8 cellular contexts compared by ENCODE assay signal in the genomic region with DNA sequence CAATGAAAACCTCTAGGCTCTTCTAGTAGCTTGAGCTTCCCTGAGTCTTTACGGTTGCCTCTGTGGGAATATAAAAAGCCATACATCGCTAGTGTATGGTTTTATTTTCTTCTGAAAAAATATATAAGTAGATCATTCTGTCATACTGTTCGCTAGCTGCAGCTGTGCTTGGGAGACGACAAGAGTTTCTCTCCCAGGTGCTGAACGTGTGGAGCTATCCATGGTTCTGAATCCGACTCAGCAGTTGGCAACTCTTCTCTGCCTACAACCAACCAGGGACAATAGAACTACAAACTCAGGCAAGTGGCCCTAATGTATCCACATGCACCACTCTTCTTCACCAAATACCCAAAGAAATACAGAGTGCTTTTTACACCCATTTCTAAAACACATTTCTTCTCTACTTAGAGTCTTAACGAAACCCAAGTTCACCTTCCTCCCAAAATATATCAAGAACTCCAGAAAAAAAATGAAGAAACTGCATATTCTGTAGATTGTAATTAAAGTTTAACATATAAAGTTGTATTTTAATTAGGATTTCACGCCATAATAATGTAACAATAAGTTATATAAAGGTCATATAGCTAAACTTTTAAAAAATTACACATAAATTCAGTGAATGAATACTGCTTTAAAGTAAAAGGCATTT. TPM values are rescaled to one million over a fixed set of nuclear protein-coding genes. Genes with fewer than 3 reads are reported as not detected.
DNase-seq lines count a peak whose midpoint lies in the region; ATAC-seq and TF ChIP-seq lines count a peak whose summit lies in the region.

No MANE protein-coding gene starts in this region.

- H3K9ac ChIP-seq in endodermal cell (ENCODE audit: extremely low read depth, low read length, poor library complexity, severe bottlenecking): no peak overlapping the region

- no peaks in the 10 kb centered on the region for H3K36me3 Mint-ChIP-seq in endodermal cell (ENCODE audit: low read depth)
- H3K36me3 Mint-ChIP-seq in nephron progenitor cell (ENCODE audit: low read depth): no peaks in the 10 kb centered on the region
- no peaks in the 10 kb centered on the region for H3K36me3 Mint-ChIP-seq in HFFc6 (ENCODE audit: low read depth)

- ATAC-seq in heart left ventricle: peak in 2 of 4 donors; percentile 48 to 68
- peak; percentile 87 for ATAC-seq in HG02973 (IDR thresholded peaks at IDR 0.05; ENCODE audit: unreplicated experiment)
- ATAC-seq in GM19328 (IDR thresholded peaks at IDR 0.05; ENCODE audit: unreplicated experiment): no peak

- no peak overlapping the region for H3K4me3 Mint-ChIP-seq in endodermal cell
- peak overlapping the region; percentile 46 for H3K4me3 Mint-ChIP-seq in nephron progenitor cell
- H3K4me3 Mint-ChIP-seq in HFFc6: no peak overlapping the region

- TF ChIP-seq CTCF in heart left ventricle (IDR thresholded peaks at IDR 0.05) (no peak), endodermal cell (conservative IDR thresholded peaks at IDR 0.05) (no peak), nephron progenitor cell (IDR thresholded peaks at IDR 0.05) (no peak), HFFc6 (IDR thresholded peaks at IDR 0.05) (no peak)

- H3K27ac Mint-ChIP-seq in endodermal cell (no peak overlapping the region), nephron progenitor cell (no peak overlapping the region), HFFc6 (no peak overlapping the region)

- WGBS in heart left ventricle, 4 donors: 11 to 13% (median 11%) methylated on average over 8 of the region's 8 CpGs
- WGBS in endodermal cell (ENCODE audit: insufficient coverage in 1 of 2, insufficient read length in 1 of 2), 2 experiments: 0 to 14% methylated on average over 3 to 7 of the region's 8 CpGs

- peaks cover 6% of the 10 kb centered on the region for H3K9me3 Mint-ChIP-seq in endodermal cell
- peaks cover 10% of the 10 kb centered on the region for H3K9me3 Mint-ChIP-seq in nephron progenitor cell
- peaks cover 21% of the 10 kb centered on the region for H3K9me3 Mint-ChIP-seq in HFFc6

- peaks cover 14% of the 10 kb centered on the region for H3K4me1 Mint-ChIP-seq in endodermal cell
- peaks cover 19% of the 10 kb centered on the region for H3K4me1 Mint-ChIP-seq in nephron progenitor cell
- H3K4me1 Mint-ChIP-seq in HFFc6 (ENCODE audit: low read depth): no peaks in the 10 kb centered on the region

- peaks cover 46% of the 10 kb centered on the region for H3K27me3 Mint-ChIP-seq in endodermal cell (ENCODE audit: insufficient read depth)
- peaks cover 50% of the 10 kb centered on the region for H3K27me3 Mint-ChIP-seq in nephron progenitor cell (ENCODE audit: low read depth, poor library complexity)
- H3K27me3 Mint-ChIP-seq in HFFc6 (ENCODE audit: insufficient read depth): no peaks in the 10 kb centered on the region

- H3K4me1 ChIP-seq in heart left ventricle (peaks cover 0 to 12% (median 0%) of the 10 kb centered on the region in 12 donors), endodermal cell (ENCODE audit: control insufficient read depth, insufficient read depth, low read length) (no peaks in the 10 kb centered on the region)

- DNase-seq in heart left ventricle: peak in 3 of 5 donors; percentile 18 to 29 (median 27)
- no peak for DNase-seq in cardiac septum (ENCODE audit: low spot score)
- DNase-seq in endodermal cell: peak; percentile 94
- peak; percentile 84 for DNase-seq in nephron progenitor cell
- no peak for DNase-seq in HFFc6

- no peak overlapping the region for H3K27ac ChIP-seq in heart left ventricle
- H3K27ac ChIP-seq in endodermal cell (ENCODE audit: low read depth, low read length): no peak overlapping the region

- H3K36me3 ChIP-seq in heart left ventricle (no peaks in the 10 kb centered on the region), endodermal cell (ENCODE audit: control insufficient read depth, insufficient read depth, low read length) (no peaks in the 10 kb centered on the region)

- no peak for TF ChIP-seq POLR2A in heart left ventricle (IDR thresholded peaks at IDR 0.05)

- peaks cover 6 to 33% (median 18%) of the 10 kb centered on the region in 9 donors for H3K27me3 ChIP-seq in heart left ventricle
- H3K27me3 ChIP-seq in endodermal cell (ENCODE audit: control insufficient read depth, insufficient read depth, low read length, poor library complexity, severe bottlenecking): peaks cover 43% of the 10 kb centered on the region

- intact Hi-C loops in heart left ventricle (cut with DNase I) (no loop called here), cardiac septum (cut with DNase I) (no loop called here)

- H3K4me3 ChIP-seq in heart left ventricle (no peak overlapping the region), endodermal cell (ENCODE audit: low read length) (no peak overlapping the region)

- H3K9me3 ChIP-seq in heart left ventricle (peaks cover 0 to 9% (median 0%) of the 10 kb centered on the region in 12 donors), endodermal cell (ENCODE audit: control insufficient read depth, low read length) (no peaks in the 10 kb centered on the region)

TF ChIP-seq in PFSK-1, 5 proteins besides CTCF, POLR2A, EP300 and RAD21:
- TF ChIP-seq, protein P1, sequence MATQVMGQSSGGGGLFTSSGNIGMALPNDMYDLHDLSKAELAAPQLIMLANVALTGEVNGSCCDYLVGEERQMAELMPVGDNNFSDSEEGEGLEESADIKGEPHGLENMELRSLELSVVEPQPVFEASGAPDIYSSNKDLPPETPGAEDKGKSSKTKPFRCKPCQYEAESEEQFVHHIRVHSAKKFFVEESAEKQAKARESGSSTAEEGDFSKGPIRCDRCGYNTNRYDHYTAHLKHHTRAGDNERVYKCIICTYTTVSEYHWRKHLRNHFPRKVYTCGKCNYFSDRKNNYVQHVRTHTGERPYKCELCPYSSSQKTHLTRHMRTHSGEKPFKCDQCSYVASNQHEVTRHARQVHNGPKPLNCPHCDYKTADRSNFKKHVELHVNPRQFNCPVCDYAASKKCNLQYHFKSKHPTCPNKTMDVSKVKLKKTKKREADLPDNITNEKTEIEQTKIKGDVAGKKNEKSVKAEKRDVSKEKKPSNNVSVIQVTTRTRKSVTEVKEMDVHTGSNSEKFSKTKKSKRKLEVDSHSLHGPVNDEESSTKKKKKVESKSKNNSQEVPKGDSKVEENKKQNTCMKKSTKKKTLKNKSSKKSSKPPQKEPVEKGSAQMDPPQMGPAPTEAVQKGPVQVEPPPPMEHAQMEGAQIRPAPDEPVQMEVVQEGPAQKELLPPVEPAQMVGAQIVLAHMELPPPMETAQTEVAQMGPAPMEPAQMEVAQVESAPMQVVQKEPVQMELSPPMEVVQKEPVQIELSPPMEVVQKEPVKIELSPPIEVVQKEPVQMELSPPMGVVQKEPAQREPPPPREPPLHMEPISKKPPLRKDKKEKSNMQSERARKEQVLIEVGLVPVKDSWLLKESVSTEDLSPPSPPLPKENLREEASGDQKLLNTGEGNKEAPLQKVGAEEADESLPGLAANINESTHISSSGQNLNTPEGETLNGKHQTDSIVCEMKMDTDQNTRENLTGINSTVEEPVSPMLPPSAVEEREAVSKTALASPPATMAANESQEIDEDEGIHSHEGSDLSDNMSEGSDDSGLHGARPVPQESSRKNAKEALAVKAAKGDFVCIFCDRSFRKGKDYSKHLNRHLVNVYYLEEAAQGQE (IDR thresholded peaks at IDR 0.05; ENCODE audit: insufficient read depth in 1 of 2, low read depth in 2 of 2, low read length in 2 of 2): peak; percentile 97 to 100
- TF ChIP-seq POLR2AphosphoS5 (IDR thresholded peaks at IDR 0.05; ENCODE audit: low read depth, low read length): no peak
- TF ChIP-seq FOXP2 (optimal IDR thresholded peaks at IDR 0.05; ENCODE audit: borderline replicate concordance, extremely low read depth, extremely low read length, insufficient read depth): no peak
- TF ChIP-seq TAF1 (IDR thresholded peaks at IDR 0.05; ENCODE audit: borderline replicate concordance, insufficient read depth, low read length): no peak
- peak; percentile 97; the same call in 1 of the 2 replicates for TF ChIP-seq SIN3A (IDR thresholded peaks at IDR 0.05; ENCODE audit: borderline replicate concordance, insufficient read depth, low read length)

RNA-seq across cellular contexts. Expression of a gene that starts 2.2 kb away (rescaled TPM):
- total RNA-seq in heart left ventricle (under 1 TPM in 1 of 9 donors, not detected in 8; 0.25 TPM), cardiac septum (not detected), endodermal cell (under 1 TPM; 0.13 to 0.33 TPM)
- not detected for polyA plus RNA-seq in heart left ventricle
- not detected for polyA plus RNA-seq in PFSK-1 (2012; ENCODE audit: insufficient read length, low read depth)
- polyA plus RNA-seq in endodermal cell (2013, experiment 1 of 2): 0.85 TPM
- 0.83 TPM for polyA plus RNA-seq in endodermal cell (2013, experiment 2 of 2)
- total RNA-seq in HFFc6 (2021; fragmentation: NEBNext Ultra II Directional; extraction: Animal tissue kit (Norgen Biotek cat#: 25700)): not detected

Comparison
In these comparisons a context has a peak if more than half of its experiments do, and no peak if none do; other contexts are left out.
1. DNase-seq: peak in heart left ventricle (3 of 5), endodermal cell (single experiment) and nephron progenitor cell (single experiment); none in cardiac septum (single experiment) and HFFc6 (single experiment).